22 cellular contexts compared by ENCODE assay signal in the genomic region with DNA sequence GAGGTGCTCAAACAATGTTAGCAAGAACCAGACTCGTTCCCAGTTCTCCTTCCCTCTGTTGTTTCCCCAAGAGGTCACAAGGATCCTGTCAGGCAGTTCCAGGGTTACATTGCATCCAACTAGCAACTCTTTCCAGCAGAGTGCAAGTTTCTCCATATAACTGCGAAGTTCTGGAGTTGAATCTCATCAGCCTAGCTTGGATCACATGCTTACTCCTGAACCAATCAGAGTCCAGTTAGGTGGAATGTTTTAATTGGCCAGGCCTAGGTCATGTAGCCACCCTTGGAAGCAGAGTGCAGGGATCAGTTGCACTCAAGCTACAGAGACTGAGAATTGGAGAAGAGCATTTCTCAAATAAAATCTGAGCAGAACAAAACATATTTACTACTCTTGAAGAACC. TPM values are rescaled to one million over a fixed set of nuclear protein-coding genes. Genes with fewer than 3 reads are reported as not detected.
"Had no signal": no experiment of that assay in that cellular context is flagged by ENCODE, and none has a peak within 500 bp of the region (broad histone marks: within the 10 kb centered on the region; RNA-seq: fewer than 3 reads in every experiment).

No MANE protein-coding gene starts in this region.

- DNase-seq: activated CD4-positive, alpha-beta T cell treated with anti-CD3 and anti-CD28 coated beads, Interleukin-2, amount 10 ng/mL, durations not matched to agents 7 days and 5 days; activated CD8-positive, alpha-beta memory T cell treated with anti-CD3 and anti-CD28 coated beads, Interleukin-2, amount 50 U/mL, for 48 hours; activated naive CD8-positive, alpha-beta T cell treated with anti-CD3 and anti-CD28 coated beads for 36 hours; activated T-cell treated with anti-CD3 and anti-CD28 coated beads, Interleukin-2, amount 50 U/mL, for 72 hours; amygdala; body of pancreas; caudate nucleus; left lung; mammary epithelial cell; naive B cell; posterior cingulate gyrus; stimulated activated CD4-positive, alpha-beta T cell treated with anti-CD3 and anti-CD28 coated beads, Interleukin-2, amount 100 ng/mL, for 48 hours; thyroid gland had no signal

- H3K27ac ChIP-seq: body of pancreas, hepatocyte, left lung, neutrophil, thyroid gland had no signal

- H3K27me3 ChIP-seq: body of pancreas, hepatocyte, left lung, neutrophil, thyroid gland had no signal

- H3K36me3 ChIP-seq: left lung, neutrophil, thyroid gland had no signal

- H2AFZ ChIP-seq: hepatocyte had no signal

- H3K4me3 ChIP-seq: body of pancreas, hepatocyte, left lung, thyroid gland had no signal

- H3K79me2 ChIP-seq: hepatocyte had no signal

- ATAC-seq: activated T-cell treated with anti-CD3 and anti-CD28 coated beads, Interleukin-2, amount 50 U/mL, for 72 hours; body of pancreas; esophagus mucosa; left lung; stimulated activated memory B cell treated with anti-CD40 and anti-IgM and Interleukin-4, amounts not matched to agents 10 μg/mL and 1 μg/mL and 100 μg/mL, for 72 hours had no signal

- FAIRE-seq: colon, keratinocyte had no signal

- H3K9me3 ChIP-seq: body of pancreas, left lung, neutrophil, thyroid gland had no signal

- H3K4me1 ChIP-seq: body of pancreas, left lung had no signal

- H3K4me2 ChIP-seq: hepatocyte had no signal

RNA-seq across cellular contexts. Expression of a gene that starts 26.6 kb away (rescaled TPM):
- total RNA-seq: activated CD4-positive, alpha-beta T cell treated with anti-CD3 and anti-CD28 coated beads, Interleukin-2, amount 10 ng/mL, durations not matched to agents 7 days and 5 days; skeletal muscle tissue; T-helper 2 cell treated with Interferon-gamma antibody and Interleukin-4, amounts not matched to agents 100 ng/mL and 5 ng/mL, for 36 hours had no signal

RNA-seq across cellular contexts. Expression of a gene that starts 28.0 kb away (rescaled TPM):
- total RNA-seq: activated CD4-positive, alpha-beta T cell treated with anti-CD3 and anti-CD28 coated beads, Interleukin-2, amount 10 ng/mL, durations not matched to agents 7 days and 5 days; activated naive CD8-positive, alpha-beta T cell treated with anti-CD3 and anti-CD28 coated beads for 36 hours; activated T-cell treated with anti-CD3 and anti-CD28 coated beads, Interleukin-2, amount 50 U/mL, for 72 hours; body of pancreas; esophagus mucosa; hepatocyte; left lung; mammary epithelial cell; skeletal muscle tissue; T-helper 2 cell treated with Interferon-gamma antibody and Interleukin-4, amounts not matched to agents 100 ng/mL and 5 ng/mL, for 36 hours; thyroid gland; urinary bladder had no signal
- polyA plus RNA-seq: hepatocyte, keratinocyte, mammary epithelial cell, urinary bladder had no signal

RNA-seq across cellular contexts. Expression of a gene that starts 54.8 kb away (rescaled TPM):
- total RNA-seq: activated CD4-positive, alpha-beta T cell treated with anti-CD3 and anti-CD28 coated beads, Interleukin-2, amount 10 ng/mL, durations not matched to agents 7 days and 5 days; activated naive CD8-positive, alpha-beta T cell treated with anti-CD3 and anti-CD28 coated beads for 36 hours had no signal
